ENCODE assay signal across 12 cellular contexts in the genomic region with DNA sequence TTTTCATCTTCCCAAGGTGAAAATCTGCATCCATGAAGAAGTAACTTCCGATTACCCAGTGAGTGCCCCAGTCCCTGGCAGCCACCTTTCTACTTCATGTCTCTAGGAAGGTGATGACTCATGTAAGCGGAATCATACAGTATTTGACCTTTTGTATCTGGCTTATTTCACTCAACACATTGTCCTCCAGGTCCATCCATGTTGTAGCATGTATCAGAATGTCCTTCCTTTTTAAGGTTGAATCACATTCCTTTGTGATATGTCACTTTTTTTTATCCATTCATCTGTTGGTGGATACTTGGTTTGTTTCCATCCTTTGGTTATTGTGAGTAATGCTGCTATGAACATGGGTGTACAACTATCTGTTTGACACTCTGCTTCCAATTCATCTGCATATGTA.
DNase-seq lines count a peak whose midpoint lies in the region; TF ChIP-seq lines count a peak whose summit lies in the region.
"Had no signal": no experiment of that assay in that cellular context is flagged by ENCODE, and none has a peak within 500 bp of the region (broad histone marks: within the 10 kb centered on the region; RNA-seq: fewer than 3 reads in every experiment).

No MANE protein-coding gene starts in this region.

- DNase-seq in DMS53 (lab: John Stamatoyannopoulos, UW) (peak; percentile 16), DMS53 treated with DMSO at 0.1 percent for 48 hours (lab: John Stamatoyannopoulos, UW; ENCODE audit: unreplicated experiment) (no peak), SW 1271 (lab: John Stamatoyannopoulos, UW) (peak; percentile 26 to 63), fibroblast of pulmonary artery (ENCODE audit: low read depth) (peak; percentile 94), renal cortical epithelial cell (ENCODE audit: low read depth) (peak; percentile 72), NAMALWA (ENCODE audit: low spot score) (no peak), putamen (ENCODE audit: low spot score) (no peak)
- DNase-seq in activated effector memory CD4-positive, alpha-beta T cell treated with anti-CD3 and anti-CD28 coated beads, Interleukin-2, amount 50 U/mL, for 16 hours: no peak
- DNase-seq: activated T-cell treated with anti-CD3 and anti-CD28 coated beads for 4 hours, H9, spleen, tibial artery had no signal

- H3K4me3 ChIP-seq in fibroblast of pulmonary artery (replicated peaks; ENCODE audit: low read depth, low read length): no peak overlapping the region
- H3K4me3 ChIP-seq: spleen, tibial artery had no signal

- TF ChIP-seq CTCF in fibroblast of pulmonary artery (IDR thresholded peaks at IDR 0.05; ENCODE audit: low read length, missing control alignments): no peak

Comparison
In these comparisons a context has a peak if more than half of its experiments do, and no peak if none do; other contexts are left out.
1. DNase-seq: peak in DMS53 (single experiment), SW 1271 (2 of 2), fibroblast of pulmonary artery (single experiment) and renal cortical epithelial cell (single experiment); none in DMS53 treated with DMSO at 0.1 percent for 48 hours (single experiment), NAMALWA (single experiment), putamen (single experiment) and activated effector memory CD4-positive, alpha-beta T cell treated with anti-CD3 and anti-CD28 coated beads, Interleukin-2, amount 50 U/mL, for 16 hours (single experiment).